ENCODE assay signal across 9 cellular contexts in genomic region chr4:76200771-76201224, GRCh38. TPM values are rescaled to one million over a fixed set of nuclear protein-coding genes. Genes with fewer than 3 reads are reported as not detected.
DNase-seq lines count a peak whose midpoint lies in the region; ATAC-seq and TF ChIP-seq lines count a peak whose summit lies in the region.
"Had no signal": no experiment of that assay in that cellular context is flagged by ENCODE, and none has a peak within 500 bp of the region (broad histone marks: within the 10 kb centered on the region; RNA-seq: fewer than 3 reads in every experiment).

No MANE protein-coding gene starts in this region.

- H3K9me3 Mint-ChIP-seq in HFFc6: no peaks in the 10 kb centered on the region

- 27 to 78% methylated on average over 4 of the region's 4 CpGs for WGBS in sigmoid colon, 2 donors

- TF ChIP-seq EP300 in sigmoid colon (IDR thresholded peaks at IDR 0.05): no peak

- peaks cover 64% of the 10 kb centered on the region for H3K4me1 ChIP-seq in endocrine pancreas (ENCODE audit: control insufficient read depth, insufficient read depth, low read length)
- H3K4me1 ChIP-seq in sigmoid colon: peaks cover 0 to 99% (median 90%) of the 10 kb centered on the region in 4 donors
- H3K4me1 ChIP-seq in OCI-LY7 (ENCODE audit: insufficient read depth, low read length, poor library complexity, severe bottlenecking): peaks cover 26% of the 10 kb centered on the region

- H3K4me3 Mint-ChIP-seq in HFFc6: no peak overlapping the region

- H3K4me3 ChIP-seq in endocrine pancreas (ENCODE audit: control insufficient read depth, insufficient read depth, low read length) (peak overlapping the region; percentile 1), sigmoid colon (no peak overlapping the region), OCI-LY7 (ENCODE audit: low read depth, low read length, poor library complexity, severe bottlenecking) (no peak overlapping the region)

- H3K36me3 ChIP-seq in endocrine pancreas (ENCODE audit: control insufficient read depth, insufficient read depth, low read length): no peaks in the 10 kb centered on the region
- H3K36me3 ChIP-seq in sigmoid colon: no peaks in the 10 kb centered on the region
- H3K36me3 ChIP-seq in OCI-LY7 (ENCODE audit: insufficient read depth, low read length): no peaks in the 10 kb centered on the region

- no peak for TF ChIP-seq CTCF in HFFc6 (IDR thresholded peaks at IDR 0.05)
- TF ChIP-seq CTCF in sigmoid colon (IDR thresholded peaks at IDR 0.05): no peak
- no peak for TF ChIP-seq CTCF in OCI-LY7 (conservative IDR thresholded peaks at IDR 0.05; ENCODE audit: low read length)

- intact Hi-C loops in sigmoid colon (cut with DNase I): loop anchor here (5.0 kb wide), 1 partner anchor 107 kb away; the partner anchor contains the start of gene STBD1
- intact Hi-C loops in OCI-LY7 (cut with micrococcal nuclease; ENCODE audit: unreplicated experiment): no loop called here

- TF ChIP-seq POLR2A in sigmoid colon (IDR thresholded peaks at IDR 0.05): no peak

- no peaks in the 10 kb centered on the region for H3K27me3 Mint-ChIP-seq in HFFc6 (ENCODE audit: insufficient read depth)

- H3K9me2 ChIP-seq in OCI-LY7 (ENCODE audit: insufficient read depth, low read length): no peaks in the 10 kb centered on the region

- H3K27me3 ChIP-seq in endocrine pancreas (ENCODE audit: control insufficient read depth, insufficient read depth, low read length) (no peaks in the 10 kb centered on the region), sigmoid colon (no peaks in the 10 kb centered on the region)

- ATAC-seq in HG02759 (IDR thresholded peaks at IDR 0.05; ENCODE audit: unreplicated experiment): no peak
- ATAC-seq in HG03039 (IDR thresholded peaks at IDR 0.05; ENCODE audit: unreplicated experiment): no peak
- ATAC-seq: Panc1 had no signal

- BruUV-seq in OCI-LY7 (replicated peaks; lab: Mats Ljungman, UMichigan): no TSS peak

- peaks cover 10% of the 10 kb centered on the region; the same call in 1 of the 2 replicates for H3K36me3 Mint-ChIP-seq in HFFc6 (ENCODE audit: low read depth)

- no peaks in the 10 kb centered on the region for H3K79me2 ChIP-seq in OCI-LY7 (ENCODE audit: insufficient read depth, low read depth, low read length)

- DNase-seq in HFFc6: no peak
- DNase-seq in NCI-H69 (lab: John Stamatoyannopoulos, UW): peak; percentile 76
- DNase-seq in sigmoid colon: no peak
- no peak for DNase-seq in OCI-LY7 (ENCODE audit: low spot score)
- no peak for DNase-seq in SW 1271 (lab: John Stamatoyannopoulos, UW)

- H4K20me1 ChIP-seq in OCI-LY7 (ENCODE audit: insufficient read depth, low read length): no peaks in the 10 kb centered on the region

- CTCF ChIA-PET in OCI-LY7 (lab: Charles Lee; ENCODE audit: unreplicated experiment): no interaction called here

- H3K27ac Mint-ChIP-seq in HFFc6: 0 out of 2 replicates have a peak overlapping the region, but pooled peaks have one; percentile 3

- peaks cover 66% of the 10 kb centered on the region for H3K4me1 Mint-ChIP-seq in HFFc6 (ENCODE audit: low read depth)

- H3K9me3 ChIP-seq in endocrine pancreas (ENCODE audit: control insufficient read depth, low read length): no peaks in the 10 kb centered on the region
- no peaks in the 10 kb centered on the region for H3K9me3 ChIP-seq in sigmoid colon
- H3K9me3 ChIP-seq in OCI-LY7 (ENCODE audit: low read length): no peaks in the 10 kb centered on the region

- H3K9ac ChIP-seq in endocrine pancreas (ENCODE audit: control insufficient read depth, insufficient read depth, low read length): no peak overlapping the region

- POLR2A ChIA-PET in OCI-LY7 (lab: Charles Lee): no interaction called here

- no peak overlapping the region for H3K4me2 ChIP-seq in OCI-LY7 (ENCODE audit: low read length)

- H3K27ac ChIP-seq in sigmoid colon: peak overlapping the region; percentile 75 to 86 (median 82)
- H3K27ac ChIP-seq in OCI-LY7 (ENCODE audit: low read depth, low read length, poor library complexity, severe bottlenecking): no peak overlapping the region

- no peak overlapping the region for H2AFZ ChIP-seq in OCI-LY7 (ENCODE audit: low read length)

RNA-seq across cellular contexts. Expression of gene SCARB2, which starts 12.8 kb away (rescaled TPM):
- total RNA-seq in HFFc6 (2021; fragmentation: NEBNext Ultra II Directional; extraction: Animal tissue kit (Norgen Biotek cat#: 25700)): 100 to 1,000 TPM; 126 to 145 (median 138) TPM
- 100 to 1,000 TPM; 119 to 160 (median 141) TPM for total RNA-seq in sigmoid colon
- polyA plus RNA-seq in sigmoid colon: 10 to 100 TPM; 29.4 to 73.1 (median 38.6) TPM
- total RNA-seq in OCI-LY7 (2014; rRNA removed; shearing (Covaris generic)): not detected in 2 replicates
- 0.28 and 1.1 TPM in 2 replicates for total RNA-seq in OCI-LY7 (2022)

RNA-seq across cellular contexts. Expression of gene FAM47E, which starts 50.7 kb away (rescaled TPM):
- total RNA-seq in HFFc6 (2021; fragmentation: NEBNext Ultra II Directional; extraction: Animal tissue kit (Norgen Biotek cat#: 25700)): under 1 TPM in 1 of 6 experiments, not detected in 5; 0.17 TPM
- total RNA-seq in sigmoid colon: 1 to 10 TPM; 1.7 to 3.3 (median 2.0) TPM
- polyA plus RNA-seq in sigmoid colon: 1 to 10 TPM; 2.6 to 6.0 (median 5.4) TPM
- total RNA-seq in OCI-LY7 (2014; rRNA removed; shearing (Covaris generic)): not detected in 2 replicates
- not detected in 2 replicates for total RNA-seq in OCI-LY7 (2022)

RNA-seq across cellular contexts. Expression of gene NUP54, which starts 52.6 kb away (rescaled TPM):
- 10 to 100 TPM; 25.7 to 37.8 (median 33.3) TPM for total RNA-seq in HFFc6 (2021; fragmentation: NEBNext Ultra II Directional; extraction: Animal tissue kit (Norgen Biotek cat#: 25700))
- 10 to 100 TPM; 38.0 to 57.9 (median 48.1) TPM for total RNA-seq in sigmoid colon
- 10 to 100 TPM; 16.6 to 21.9 (median 18.6) TPM for polyA plus RNA-seq in sigmoid colon
- total RNA-seq in OCI-LY7 (2014; rRNA removed; shearing (Covaris generic)): 29.2 and 40.2 TPM in 2 replicates
- total RNA-seq in OCI-LY7 (2022): 50.8 and 52.6 TPM in 2 replicates

Comparison
In these comparisons a context has a peak if more than half of its experiments do, and no peak if none do; other contexts are left out.
1. RNA of gene SCARB2, which starts 12.8 kb away (total RNA-seq): 119 to 160 TPM in sigmoid colon and 126 to 145 TPM in HFFc6; 0.28 to 1.1 TPM in OCI-LY7; every median in the first group is over 10 times any median in the second.